Comparison of ENCODE assay signal across 8 cellular contexts in genomic region chr11:10413268-10413667, GRCh38. TPM values are rescaled to one million over a fixed set of nuclear protein-coding genes. Genes with fewer than 3 reads are reported as not detected.
DNase-seq lines count a peak whose midpoint lies in the region; ATAC-seq lines count a peak whose summit lies in the region.

No MANE protein-coding gene starts in this region.

- ATAC-seq in GM19351 (IDR thresholded peaks at IDR 0.05; ENCODE audit: unreplicated experiment), result peak; percentile 77

- peak overlapping the region in 10 of 11 experiments; percentile 68 to 81 (median 78); a peak in 15 of 22 replicates for H3K9ac ChIP-seq in BLaER1 treated with 17β-estradiol and CSF1 and Interleukin-3, amounts not matched to agents 10 nM and 100 nM

- H3K36me3 Mint-ChIP-seq in immature natural killer cell, result no peaks in the 10 kb centered on the region

- H3K36me3 ChIP-seq in BLaER1 treated with 17β-estradiol and CSF1 and Interleukin-3, amounts not matched to agents 10 nM and 100 nM, result no peaks in the 10 kb centered on the region

- no peaks in the 10 kb centered on the region for H4K20me1 ChIP-seq in BLaER1 treated with 17β-estradiol and CSF1 and Interleukin-3, amounts not matched to agents 10 nM and 100 nM

- peak; percentile 71 for DNase-seq in NCI-H82 (lab: John Stamatoyannopoulos, UW)
- DNase-seq in activated T-cell treated with anti-CD3 and anti-CD28 coated beads, Interleukin-2, amount 50 U/mL, for 48 hours, result peak; percentile 39 to 40
- DNase-seq in immature natural killer cell, result peak; percentile 33 to 59 (median 50)
- no peak for DNase-seq in GM03348 (ENCODE audit: low spot score)
- no peak for DNase-seq in AG20443 (ENCODE audit: low spot score)
- no peak for DNase-seq in HuH-7 (ENCODE audit: low spot score)

- peaks cover 59 to 88% (median 81%) of the 10 kb centered on the region in 10 experiments for H3K4me1 ChIP-seq in BLaER1 treated with 17β-estradiol and CSF1 and Interleukin-3, amounts not matched to agents 10 nM and 100 nM

- H3K4me3 Mint-ChIP-seq in immature natural killer cell, result peak overlapping the region in 4 of 5 donors; percentile 74 to 83 (median 80)

- H3K9me3 ChIP-seq in BLaER1 treated with 17β-estradiol and CSF1 and Interleukin-3, amounts not matched to agents 10 nM and 100 nM (replicated peaks in 1 of 11), result no peaks in the 10 kb centered on the region

- H3K27me3 ChIP-seq in BLaER1 treated with 17β-estradiol and CSF1 and Interleukin-3, amounts not matched to agents 10 nM and 100 nM, result no peaks in the 10 kb centered on the region

- H3K9me3 Mint-ChIP-seq in immature natural killer cell, result no peaks in the 10 kb centered on the region

- H3K27ac Mint-ChIP-seq in immature natural killer cell, result peak overlapping the region in 2 of 6 donors; percentile 8 to 47

- peak overlapping the region; percentile 84 to 94 (median 90) for H3K4me2 ChIP-seq in BLaER1 treated with 17β-estradiol and CSF1 and Interleukin-3, amounts not matched to agents 10 nM and 100 nM

- peak overlapping the region in 4 of 10 experiments; percentile 33 to 56 (median 46); a peak in 5 of 20 replicates for H3K4me3 ChIP-seq in BLaER1 treated with 17β-estradiol and CSF1 and Interleukin-3, amounts not matched to agents 10 nM and 100 nM

- H3K27ac ChIP-seq in BLaER1 treated with 17β-estradiol and CSF1 and Interleukin-3, amounts not matched to agents 10 nM and 100 nM, result peak overlapping the region in 10 of 11 experiments; percentile 70 to 94 (median 88); a peak in 20 of 22 replicates

- peaks cover 2 to 3% (median 2%) of the 10 kb centered on the region in 3 donors for H3K27me3 Mint-ChIP-seq in immature natural killer cell (ENCODE audit: low read depth in 3 of 3)

- H3K4me1 Mint-ChIP-seq in immature natural killer cell, result peaks cover 59 to 69% of the 10 kb centered on the region in 2 donors

RNA-seq across cellular contexts. Expression of gene AMPD3, which starts 41.8 kb away (rescaled TPM):
- polyA plus RNA-seq in immature natural killer cell, result 1 to 10 TPM; 2.5 to 4.9 (median 4.0) TPM

Comparison
In these comparisons a context has a peak if more than half of its experiments do, and no peak if none do; other contexts are left out.
1. DNase-seq: peak in NCI-H82 (single experiment), activated T-cell treated with anti-CD3 and anti-CD28 coated beads, Interleukin-2, amount 50 U/mL, for 48 hours (2 of 2) and immature natural killer cell (3 of 3); none in GM03348 (single experiment), AG20443 (single experiment) and HuH-7 (single experiment).